ENCODE assay signal across 1 cellular context in genomic region chr6:31122803-31123706, GRCh38.
TF ChIP-seq lines count a peak whose summit lies in the region.

No MANE protein-coding gene starts in this region.

TF ChIP-seq in H1, 55 proteins besides CTCF, POLR2A, EP300 and RAD21:
- TF ChIP-seq CHD7 (IDR thresholded peaks at IDR 0.05; ENCODE audit: insufficient replicate concordance, low read length): no peak
- no peak for TF ChIP-seq CTBP2 (IDR thresholded peaks at IDR 0.05; ENCODE audit: borderline replicate concordance, insufficient read depth, insufficient read length, low read length)
- TF ChIP-seq CHD1 (IDR thresholded peaks at IDR 0.05; ENCODE audit: low read depth, low read length): no peak
- TF ChIP-seq USF2 (IDR thresholded peaks at IDR 0.05; ENCODE audit: low read length): no peak
- TF ChIP-seq CREB1 (IDR thresholded peaks at IDR 0.05): no peak
- no peak for TF ChIP-seq NANOG (IDR thresholded peaks at IDR 0.05; ENCODE audit: insufficient read depth, low read depth, low read length, poor library complexity, severe bottlenecking)
- no peak for TF ChIP-seq MAFK (IDR thresholded peaks at IDR 0.05; ENCODE audit: low read depth, low read length)
- no peak for TF ChIP-seq ASH2L (IDR thresholded peaks at IDR 0.05; ENCODE audit: low read length)
- no peak for TF ChIP-seq POLR2AphosphoS5 (IDR thresholded peaks at IDR 0.05; ENCODE audit: low read depth, low read length)
- no peak for TF ChIP-seq JUND (IDR thresholded peaks at IDR 0.05; ENCODE audit: low read length)
